In the genomic region with DNA sequence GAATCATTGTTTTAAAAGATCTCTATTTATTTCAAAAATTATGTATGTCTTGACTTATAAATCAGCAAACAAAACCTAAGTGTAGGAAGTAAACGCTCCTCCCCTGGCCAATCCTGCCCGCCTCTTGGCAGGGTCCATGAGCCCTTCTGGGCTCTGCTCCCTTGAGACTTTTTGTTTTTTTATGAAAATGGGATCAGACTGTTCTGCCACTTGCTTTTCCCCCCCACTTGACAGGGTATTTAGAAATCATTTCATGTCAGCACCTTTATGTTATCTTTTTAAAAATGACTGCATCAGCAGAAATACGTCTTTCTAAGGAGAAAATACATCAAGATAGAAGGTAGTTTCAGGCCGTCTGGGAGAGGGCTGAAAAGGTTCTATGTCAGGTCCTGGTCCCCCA, we compare ENCODE assay signal across 10 cellular contexts. TPM values are rescaled to one million over a fixed set of nuclear protein-coding genes. Genes with fewer than 3 reads are reported as not detected.
DNase-seq lines count a peak whose midpoint lies in the region; ATAC-seq, FAIRE-seq and TF ChIP-seq lines count a peak whose summit lies in the region.
"Had no signal": no experiment of that assay in that cellular context is flagged by ENCODE, and none has a peak within 500 bp of the region (broad histone marks: within the 10 kb centered on the region; RNA-seq: fewer than 3 reads in every experiment).

No MANE protein-coding gene starts in this region.

- TF ChIP-seq CTCF in RWPE1 (conservative IDR thresholded peaks at IDR 0.05; ENCODE audit: low read depth) (no peak), esophagus squamous epithelium (IDR thresholded peaks at IDR 0.05) (no peak), BE2C (IDR thresholded peaks at IDR 0.05; ENCODE audit: low read depth, low read length) (no peak)

- 0 out of 22 replicates have a peak overlapping the region, but pooled peaks of 2 of the 11 experiments have one; percentile 27 to 53 for H3K27ac ChIP-seq in BLaER1 treated with 17β-estradiol and CSF1 and Interleukin-3, amounts not matched to agents 10 nM and 100 nM
- peak overlapping the region; percentile 97 for H3K27ac ChIP-seq in RWPE1
- peak overlapping the region; percentile 85 to 92 (median 89) for H3K27ac ChIP-seq in esophagus squamous epithelium
- peak overlapping the region; percentile 40 for H3K27ac ChIP-seq in rectal smooth muscle tissue (ENCODE audit: low read depth, low read length)

- DNase-seq in RWPE1 (ENCODE audit: low spot score) (no peak), esophagus squamous epithelium (lab: John Stamatoyannopoulos, UW) (no peak), UCSD-AML1 (lab: John Stamatoyannopoulos, UW; ENCODE audit: unreplicated experiment) (no peak), BE2C (no peak), frontal cortex (ENCODE audit: low spot score in 2 of 2) (no peak)
- DNase-seq: activated CD4-positive, alpha-beta memory T cell treated with anti-CD3 and anti-CD28 coated beads, Interleukin-2, amount 10 ng/mL, durations not matched to agents 7 days and 5 days had no signal

- POLR2A ChIA-PET in RWPE1 (lab: Yijun Ruan, JAX; ENCODE audit: low non-redundant PET): interaction anchor here (0.6 kb wide), 1 partner anchor 1148 kb away, joined by 3 read pairs; no protein-coding TSS in a partner anchor

- WGBS in esophagus squamous epithelium, 2 donors: 39 to 47% methylated on average over 3 to 4 of the region's 4 CpGs

- peak overlapping the region in 2 of 11 experiments; percentile 27 to 35; a peak in 1 of 22 replicates for H3K9ac ChIP-seq in BLaER1 treated with 17β-estradiol and CSF1 and Interleukin-3, amounts not matched to agents 10 nM and 100 nM
- H3K9ac ChIP-seq in rectal smooth muscle tissue (ENCODE audit: low read length): no peak overlapping the region

- no peaks in the 10 kb centered on the region for H3K9me3 ChIP-seq in BLaER1 treated with 17β-estradiol and CSF1 and Interleukin-3, amounts not matched to agents 10 nM and 100 nM (replicated peaks in 1 of 11)
- no peaks in the 10 kb centered on the region for H3K9me3 ChIP-seq in esophagus squamous epithelium
- H3K9me3 ChIP-seq in BE2C: no peaks in the 10 kb centered on the region

- FAIRE-seq in frontal cortex (lab: Jason Lieb, UNC): no peak

- peaks cover 0 to 57% (median 36%) of the 10 kb centered on the region in 11 experiments; a peak in 15 of 22 replicates for H3K36me3 ChIP-seq in BLaER1 treated with 17β-estradiol and CSF1 and Interleukin-3, amounts not matched to agents 10 nM and 100 nM
- peaks cover 0 to 26% (median 8%) of the 10 kb centered on the region in 3 donors for H3K36me3 ChIP-seq in esophagus squamous epithelium
- no peaks in the 10 kb centered on the region for H3K36me3 ChIP-seq in rectal smooth muscle tissue (ENCODE audit: control insufficient read depth, insufficient read depth, low read length)
- H3K36me3 ChIP-seq in BE2C: no peaks in the 10 kb centered on the region

- no peak overlapping the region for H3K4me3 ChIP-seq in BLaER1 treated with 17β-estradiol and CSF1 and Interleukin-3, amounts not matched to agents 10 nM and 100 nM
- peak overlapping the region in 1 of 4 donors; percentile 33 for H3K4me3 ChIP-seq in esophagus squamous epithelium
- H3K4me3 ChIP-seq in rectal smooth muscle tissue (ENCODE audit: low read length): no peak overlapping the region
- H3K4me3 ChIP-seq in BE2C (ENCODE audit: low read depth, low read length): no peak overlapping the region

- H3K4me1 ChIP-seq in BLaER1 treated with 17β-estradiol and CSF1 and Interleukin-3, amounts not matched to agents 10 nM and 100 nM: peaks cover 15 to 57% (median 48%) of the 10 kb centered on the region in 10 experiments
- peaks cover 29 to 81% (median 62%) of the 10 kb centered on the region in 3 donors for H3K4me1 ChIP-seq in esophagus squamous epithelium
- peaks cover 15% of the 10 kb centered on the region for H3K4me1 ChIP-seq in rectal smooth muscle tissue (ENCODE audit: control insufficient read depth, insufficient read depth, low read length)
- peaks cover 4% of the 10 kb centered on the region; the same call in 1 of the 2 replicates for H3K4me1 ChIP-seq in BE2C

- TF ChIP-seq POLR2A in esophagus squamous epithelium (IDR thresholded peaks at IDR 0.05): no peak

- CTCF ChIA-PET in RWPE1 (lab: Yijun Ruan, JAX): no interaction called here

- peaks cover 0 to 32% (median 0%) of the 10 kb centered on the region in 11 experiments; a peak in 4 of 22 replicates for H3K27me3 ChIP-seq in BLaER1 treated with 17β-estradiol and CSF1 and Interleukin-3, amounts not matched to agents 10 nM and 100 nM
- H3K27me3 ChIP-seq in esophagus squamous epithelium: no peaks in the 10 kb centered on the region
- no peaks in the 10 kb centered on the region for H3K27me3 ChIP-seq in rectal smooth muscle tissue (ENCODE audit: control insufficient read depth, insufficient read depth, low read length)
- no peaks in the 10 kb centered on the region for H3K27me3 ChIP-seq in BE2C

- no peak for ATAC-seq in GM21529 (IDR thresholded peaks at IDR 0.05; ENCODE audit: unreplicated experiment)

- peaks cover 0 to 44% (median 7%) of the 10 kb centered on the region in 11 experiments; a peak in 9 of 22 replicates for H4K20me1 ChIP-seq in BLaER1 treated with 17β-estradiol and CSF1 and Interleukin-3, amounts not matched to agents 10 nM and 100 nM

- peak overlapping the region in 10 of 11 experiments; percentile 37 to 77 (median 67); a peak in 19 of 22 replicates for H3K4me2 ChIP-seq in BLaER1 treated with 17β-estradiol and CSF1 and Interleukin-3, amounts not matched to agents 10 nM and 100 nM

- intact Hi-C loops in esophagus squamous epithelium (cut with DNase I): no loop called here

RNA-seq across cellular contexts. Expression of a gene that starts 35.6 kb away (rescaled TPM):
- 100 to 1,000 TPM in 2 of 4 donors, 10 to 100 TPM in 2; 33.7 to 546 (median 86.3) TPM for total RNA-seq in esophagus squamous epithelium
- 10.3 TPM for polyA plus RNA-seq in BE2C (2012; ENCODE audit: insufficient read depth, insufficient read length, low read depth)
- total RNA-seq in frontal cortex: 25.7 TPM
- total RNA-seq: activated CD4-positive, alpha-beta memory T cell treated with anti-CD3 and anti-CD28 coated beads, Interleukin-2, amount 10 ng/mL, durations not matched to agents 7 days and 5 days; T-helper 2 cell treated with Interferon-gamma antibody and Interleukin-4, amounts not matched to agents 100 ng/mL and 5 ng/mL, for 36 hours had no signal
